Comparison of ENCODE assay signal across 9 cellular contexts in the genomic region with DNA sequence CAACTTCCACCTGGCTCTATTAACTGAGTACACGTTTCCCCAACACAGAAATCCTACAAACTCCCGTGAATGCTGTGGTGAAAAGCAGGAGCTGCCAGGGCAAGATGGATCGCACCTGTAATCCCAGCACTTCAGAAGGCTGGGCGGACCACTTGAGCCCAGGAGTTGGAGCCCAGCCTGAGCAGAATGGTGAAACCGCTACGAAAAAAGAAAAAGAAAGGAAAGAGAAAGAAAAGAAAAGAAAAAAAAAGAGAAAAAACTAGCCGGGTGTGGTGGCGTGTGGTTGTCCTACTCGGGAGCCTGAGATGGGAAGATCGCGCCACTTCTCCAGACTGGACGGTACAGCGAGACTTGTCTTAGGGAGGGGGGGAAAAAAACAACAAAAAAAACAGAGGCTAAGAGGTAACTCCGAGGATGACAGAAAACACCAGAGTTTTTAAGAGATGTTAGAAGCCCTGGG. TPM values are rescaled to one million over a fixed set of nuclear protein-coding genes. Genes with fewer than 3 reads are reported as not detected.
DNase-seq lines count a peak whose midpoint lies in the region; ATAC-seq and TF ChIP-seq lines count a peak whose summit lies in the region.
"Not testable (repeated sequence)": the region's sequence is repeated elsewhere in the genome, so short reads cannot be mapped to it uniquely, and the experiment has no call there.
"Had no signal": no experiment of that assay in that cellular context is flagged by ENCODE, and none has a peak within 500 bp of the region (broad histone marks: within the 10 kb centered on the region; RNA-seq: fewer than 3 reads in every experiment).

No MANE protein-coding gene starts in this region.

- CTCF ChIA-PET in MCF 10A (lab: Yijun Ruan, JAX): not testable (repeated sequence)

- not testable (repeated sequence) for H3K27me3 ChIP-seq in CD4-positive, CD25-positive, alpha-beta regulatory T cell (ENCODE audit: control insufficient read depth, insufficient read depth, low read length); Karpas-422 (ENCODE audit: low read length); muscle layer of colon (ENCODE audit: control insufficient read depth in 1 of 2, insufficient read depth in 2 of 2, low read length in 2 of 2)

- H3K36me3 ChIP-seq in CD4-positive, CD25-positive, alpha-beta regulatory T cell (ENCODE audit: control insufficient read depth, insufficient read depth, low read length); Karpas-422 (ENCODE audit: insufficient read depth, low read length); muscle layer of colon (ENCODE audit: insufficient read depth, low read length): not testable (repeated sequence)

- peaks cover 0 to 16% (median 8%) of the 10 kb centered on the region in 4 donors for H3K4me1 Mint-ChIP-seq in CD4-positive, CD25-positive, alpha-beta regulatory T cell
- H3K4me1 Mint-ChIP-seq in T-helper 2 cell treated with Interferon-gamma antibody and Interleukin-4, amounts not matched to agents 5 μg/mL and 100 μg/mL, for 36 hours (ENCODE audit: low read depth); MCF 10A (ENCODE audit: insufficient read depth, unreplicated experiment); stimulated activated effector memory CD8-positive, alpha-beta T cell treated with anti-CD3 and anti-CD28 coated beads, Interleukin-12 subunit alpha, Interleukin-12 subunit beta, amount 100 ng/mL, for 72 hours: not testable (repeated sequence)

- ATAC-seq in CD4-positive, CD25-positive, alpha-beta regulatory T cell (ENCODE audit: low read depth in 2 of 2): not testable (repeated sequence)
- ATAC-seq in stimulated activated effector memory CD8-positive, alpha-beta T cell treated with anti-CD3 and anti-CD28 coated beads, Interleukin-12 subunit alpha, Interleukin-12 subunit beta, amount 100 ng/mL, for 72 hours: peak; percentile 59

- not testable (repeated sequence) for H3K9ac ChIP-seq in Karpas-422 (ENCODE audit: low read length)
- H3K9ac ChIP-seq in muscle layer of colon (ENCODE audit: low read length): peak overlapping the region; percentile 27

- H3K4me1 ChIP-seq in CD4-positive, CD25-positive, alpha-beta regulatory T cell (ENCODE audit: control insufficient read depth, insufficient read depth, low read length, poor library complexity, severe bottlenecking); Karpas-422 (ENCODE audit: low read length); muscle layer of colon (ENCODE audit: insufficient read depth, low read length): not testable (repeated sequence)

- intact Hi-C loops in MCF 10A (cut with micrococcal nuclease): not testable (repeated sequence)

- not testable (repeated sequence) for H2AFZ ChIP-seq in Karpas-422 (ENCODE audit: low read length)

- not testable (repeated sequence) for H3K4me2 ChIP-seq in Karpas-422 (ENCODE audit: low read depth, low read length, poor library complexity, severe bottlenecking)

- POLR2A ChIA-PET in MCF 10A (lab: Yijun Ruan, JAX): not testable (repeated sequence)

- DNase-seq in CD4-positive, CD25-positive, alpha-beta regulatory T cell; T-helper 2 cell treated with Interferon-gamma antibody and Interleukin-4, amounts not matched to agents 5 μg/mL and 100 μg/mL, for 36 hours (ENCODE audit: low spot score); stimulated activated effector memory CD8-positive, alpha-beta T cell treated with anti-CD3 and anti-CD28 coated beads, Interleukin-12 subunit alpha, Interleukin-12 subunit beta, amount 100 ng/mL, for 72 hours (ENCODE audit: low spot score in 2 of 2): not testable (repeated sequence)
- DNase-seq in H4 (ENCODE audit: low spot score) (peak; percentile 59), Karpas-422 (peak; percentile 33), MCF 10A (ENCODE audit: unreplicated experiment) (peak; percentile 34), glomerular visceral epithelial cell (ENCODE audit: extremely low spot score) (peak; percentile 46)

- H4K20me1 ChIP-seq in Karpas-422 (ENCODE audit: insufficient read depth, low read depth, low read length): not testable (repeated sequence)

- not testable (repeated sequence) for H3K9me3 Mint-ChIP-seq in CD4-positive, CD25-positive, alpha-beta regulatory T cell; T-helper 2 cell treated with Interferon-gamma antibody and Interleukin-4, amounts not matched to agents 5 μg/mL and 100 μg/mL, for 36 hours; MCF 10A (ENCODE audit: unreplicated experiment); stimulated activated effector memory CD8-positive, alpha-beta T cell treated with anti-CD3 and anti-CD28 coated beads, Interleukin-12 subunit alpha, Interleukin-12 subunit beta, amount 100 ng/mL, for 72 hours

- peak overlapping the region; percentile 76 for H3K27ac ChIP-seq in CD4-positive, CD25-positive, alpha-beta regulatory T cell (ENCODE audit: insufficient read depth, low read length, poor library complexity, severe bottlenecking)
- not testable (repeated sequence) for H3K27ac ChIP-seq in Karpas-422 (ENCODE audit: low read length); muscle layer of colon (ENCODE audit: low read depth, low read length)

- not testable (repeated sequence) for H3K9me3 ChIP-seq in CD4-positive, CD25-positive, alpha-beta regulatory T cell (ENCODE audit: control insufficient read depth in 2 of 2, low read length in 2 of 2); Karpas-422 (ENCODE audit: low read length); muscle layer of colon (ENCODE audit: low read length)

- not testable (repeated sequence) for TF ChIP-seq CTCF in MCF 10A (IDR thresholded peaks at IDR 0.05; ENCODE audit: unreplicated experiment)

- peak overlapping the region; percentile 51 for H3K4me3 ChIP-seq in CD4-positive, CD25-positive, alpha-beta regulatory T cell (ENCODE audit: low read depth, low read length)
- not testable (repeated sequence) for H3K4me3 ChIP-seq in Karpas-422 (ENCODE audit: low read length)
- H3K4me3 ChIP-seq in muscle layer of colon (ENCODE audit: low read depth in 1 of 2, low read length in 2 of 2): peak overlapping the region in 1 of 2 donors; percentile 45

- H3K9me2 ChIP-seq in Karpas-422 (replicated peaks; ENCODE audit: insufficient read depth, low read length): not testable (repeated sequence)

- not testable (repeated sequence) for BruUV-seq in MCF 10A (replicated peaks; lab: Mats Ljungman, UMichigan)

- not testable (repeated sequence) for H3K27me3 Mint-ChIP-seq in CD4-positive, CD25-positive, alpha-beta regulatory T cell; T-helper 2 cell treated with Interferon-gamma antibody and Interleukin-4, amounts not matched to agents 5 μg/mL and 100 μg/mL, for 36 hours (ENCODE audit: low read depth); MCF 10A (ENCODE audit: insufficient read depth, unreplicated experiment)

- not testable (repeated sequence) for H3K79me2 ChIP-seq in Karpas-422 (ENCODE audit: low read length)

- peak overlapping the region; percentile 93 to 100 (median 96) for H3K27ac Mint-ChIP-seq in CD4-positive, CD25-positive, alpha-beta regulatory T cell
- peak overlapping the region; percentile 81 for H3K27ac Mint-ChIP-seq in T-helper 2 cell treated with Interferon-gamma antibody and Interleukin-4, amounts not matched to agents 5 μg/mL and 100 μg/mL, for 36 hours
- H3K27ac Mint-ChIP-seq in MCF 10A (ENCODE audit: low read depth, unreplicated experiment): peak overlapping the region; percentile 97
- H3K27ac Mint-ChIP-seq in stimulated activated effector memory CD8-positive, alpha-beta T cell treated with anti-CD3 and anti-CD28 coated beads, Interleukin-12 subunit alpha, Interleukin-12 subunit beta, amount 100 ng/mL, for 72 hours: peak overlapping the region; percentile 99

- H3K4me3 Mint-ChIP-seq in CD4-positive, CD25-positive, alpha-beta regulatory T cell: peak overlapping the region; percentile 90 to 98 (median 95)
- peak overlapping the region; percentile 77 for H3K4me3 Mint-ChIP-seq in T-helper 2 cell treated with Interferon-gamma antibody and Interleukin-4, amounts not matched to agents 5 μg/mL and 100 μg/mL, for 36 hours
- H3K4me3 Mint-ChIP-seq in MCF 10A (ENCODE audit: unreplicated experiment): peak overlapping the region; percentile 79
- peak overlapping the region; percentile 68 for H3K4me3 Mint-ChIP-seq in stimulated activated effector memory CD8-positive, alpha-beta T cell treated with anti-CD3 and anti-CD28 coated beads, Interleukin-12 subunit alpha, Interleukin-12 subunit beta, amount 100 ng/mL, for 72 hours

- H3K36me3 Mint-ChIP-seq in CD4-positive, CD25-positive, alpha-beta regulatory T cell; T-helper 2 cell treated with Interferon-gamma antibody and Interleukin-4, amounts not matched to agents 5 μg/mL and 100 μg/mL, for 36 hours (ENCODE audit: low read depth): not testable (repeated sequence)
- peaks cover 18% of the 10 kb centered on the region for H3K36me3 Mint-ChIP-seq in MCF 10A (ENCODE audit: insufficient read depth, unreplicated experiment)
- peaks cover 16% of the 10 kb centered on the region for H3K36me3 Mint-ChIP-seq in stimulated activated effector memory CD8-positive, alpha-beta T cell treated with anti-CD3 and anti-CD28 coated beads, Interleukin-12 subunit alpha, Interleukin-12 subunit beta, amount 100 ng/mL, for 72 hours

RNA-seq across cellular contexts. Expression of a gene that starts 39.5 kb away (rescaled TPM):
- not detected for total RNA-seq in CD4-positive, CD25-positive, alpha-beta regulatory T cell
- under 1 TPM in 1 of 4 donors, not detected in 3; 0.33 TPM for polyA plus RNA-seq in CD4-positive, CD25-positive, alpha-beta regulatory T cell
- total RNA-seq in H4 (2014; rRNA removed; shearing (Covaris generic)): not detected in 2 replicates
- total RNA-seq in Karpas-422 (2014; rRNA removed; shearing (Covaris generic); ENCODE audit: low replicate concordance): not detected in 2 replicates
- not detected in 2 replicates for total RNA-seq in MCF 10A (2022)
- total RNA-seq: T-helper 1 cell treated with Interleukin-12 subunit alpha and Interleukin-12 subunit beta and Interleukin-4 antibody, amounts not matched to agents 30 ng/mL and 1 ng/mL, for 36 hours had no signal
